ENCODE assay signal across 1 cellular context in the genomic region with DNA sequence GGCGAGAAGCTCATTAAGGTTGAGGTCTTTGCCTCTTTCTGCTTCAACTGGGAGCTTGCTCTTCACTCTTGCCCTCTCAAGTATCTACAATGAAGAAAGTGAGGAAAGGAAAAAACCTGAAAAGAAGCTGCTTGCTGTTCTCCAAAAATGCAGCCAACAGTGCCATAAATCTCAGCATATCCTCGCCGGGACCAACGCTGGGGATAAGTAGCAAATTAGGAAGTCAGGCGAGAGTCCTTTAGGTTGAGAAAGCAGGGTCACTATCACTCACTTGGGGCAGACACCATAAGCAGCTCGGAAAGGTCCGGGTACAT.
TF ChIP-seq lines count a peak whose summit lies in the region.

No MANE protein-coding gene starts in this region.

TF ChIP-seq in HEK293, 187 proteins besides CTCF, POLR2A, EP300 and RAD21 (continued from another document):
- TF ChIP-seq, protein P1, sequence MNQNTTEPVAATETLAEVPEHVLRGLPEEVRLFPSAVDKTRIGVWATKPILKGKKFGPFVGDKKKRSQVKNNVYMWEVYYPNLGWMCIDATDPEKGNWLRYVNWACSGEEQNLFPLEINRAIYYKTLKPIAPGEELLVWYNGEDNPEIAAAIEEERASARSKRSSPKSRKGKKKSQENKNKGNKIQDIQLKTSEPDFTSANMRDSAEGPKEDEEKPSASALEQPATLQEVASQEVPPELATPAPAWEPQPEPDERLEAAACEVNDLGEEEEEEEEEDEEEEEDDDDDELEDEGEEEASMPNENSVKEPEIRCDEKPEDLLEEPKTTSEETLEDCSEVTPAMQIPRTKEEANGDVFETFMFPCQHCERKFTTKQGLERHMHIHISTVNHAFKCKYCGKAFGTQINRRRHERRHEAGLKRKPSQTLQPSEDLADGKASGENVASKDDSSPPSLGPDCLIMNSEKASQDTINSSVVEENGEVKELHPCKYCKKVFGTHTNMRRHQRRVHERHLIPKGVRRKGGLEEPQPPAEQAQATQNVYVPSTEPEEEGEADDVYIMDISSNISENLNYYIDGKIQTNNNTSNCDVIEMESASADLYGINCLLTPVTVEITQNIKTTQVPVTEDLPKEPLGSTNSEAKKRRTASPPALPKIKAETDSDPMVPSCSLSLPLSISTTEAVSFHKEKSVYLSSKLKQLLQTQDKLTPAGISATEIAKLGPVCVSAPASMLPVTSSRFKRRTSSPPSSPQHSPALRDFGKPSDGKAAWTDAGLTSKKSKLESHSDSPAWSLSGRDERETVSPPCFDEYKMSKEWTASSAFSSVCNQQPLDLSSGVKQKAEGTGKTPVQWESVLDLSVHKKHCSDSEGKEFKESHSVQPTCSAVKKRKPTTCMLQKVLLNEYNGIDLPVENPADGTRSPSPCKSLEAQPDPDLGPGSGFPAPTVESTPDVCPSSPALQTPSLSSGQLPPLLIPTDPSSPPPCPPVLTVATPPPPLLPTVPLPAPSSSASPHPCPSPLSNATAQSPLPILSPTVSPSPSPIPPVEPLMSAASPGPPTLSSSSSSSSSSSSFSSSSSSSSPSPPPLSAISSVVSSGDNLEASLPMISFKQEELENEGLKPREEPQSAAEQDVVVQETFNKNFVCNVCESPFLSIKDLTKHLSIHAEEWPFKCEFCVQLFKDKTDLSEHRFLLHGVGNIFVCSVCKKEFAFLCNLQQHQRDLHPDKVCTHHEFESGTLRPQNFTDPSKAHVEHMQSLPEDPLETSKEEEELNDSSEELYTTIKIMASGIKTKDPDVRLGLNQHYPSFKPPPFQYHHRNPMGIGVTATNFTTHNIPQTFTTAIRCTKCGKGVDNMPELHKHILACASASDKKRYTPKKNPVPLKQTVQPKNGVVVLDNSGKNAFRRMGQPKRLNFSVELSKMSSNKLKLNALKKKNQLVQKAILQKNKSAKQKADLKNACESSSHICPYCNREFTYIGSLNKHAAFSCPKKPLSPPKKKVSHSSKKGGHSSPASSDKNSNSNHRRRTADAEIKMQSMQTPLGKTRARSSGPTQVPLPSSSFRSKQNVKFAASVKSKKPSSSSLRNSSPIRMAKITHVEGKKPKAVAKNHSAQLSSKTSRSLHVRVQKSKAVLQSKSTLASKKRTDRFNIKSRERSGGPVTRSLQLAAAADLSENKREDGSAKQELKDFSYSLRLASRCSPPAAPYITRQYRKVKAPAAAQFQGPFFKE (tag by site-specific recombination; IDR thresholded peaks at IDR 0.05; ENCODE audit: borderline replicate concordance), result no peak
- TF ChIP-seq, protein P2, sequence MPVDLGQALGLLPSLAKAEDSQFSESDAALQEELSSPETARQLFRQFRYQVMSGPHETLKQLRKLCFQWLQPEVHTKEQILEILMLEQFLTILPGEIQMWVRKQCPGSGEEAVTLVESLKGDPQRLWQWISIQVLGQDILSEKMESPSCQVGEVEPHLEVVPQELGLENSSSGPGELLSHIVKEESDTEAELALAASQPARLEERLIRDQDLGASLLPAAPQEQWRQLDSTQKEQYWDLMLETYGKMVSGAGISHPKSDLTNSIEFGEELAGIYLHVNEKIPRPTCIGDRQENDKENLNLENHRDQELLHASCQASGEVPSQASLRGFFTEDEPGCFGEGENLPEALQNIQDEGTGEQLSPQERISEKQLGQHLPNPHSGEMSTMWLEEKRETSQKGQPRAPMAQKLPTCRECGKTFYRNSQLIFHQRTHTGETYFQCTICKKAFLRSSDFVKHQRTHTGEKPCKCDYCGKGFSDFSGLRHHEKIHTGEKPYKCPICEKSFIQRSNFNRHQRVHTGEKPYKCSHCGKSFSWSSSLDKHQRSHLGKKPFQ (tag by site-specific recombination; IDR thresholded peaks at IDR 0.05), result no peak
- TF ChIP-seq ZNF747 (tag by site-specific recombination; IDR thresholded peaks at IDR 0.05) (no peak), ZNF561 (tag by site-specific recombination; IDR thresholded peaks at IDR 0.05; ENCODE audit: borderline replicate concordance) (0 out of 2 replicates have a peak, but pooled peaks have one; percentile 16), ZNF777 (tag by site-specific recombination; IDR thresholded peaks at IDR 0.05; ENCODE audit: borderline replicate concordance) (no peak), ZNF157 (tag by site-specific recombination; IDR thresholded peaks at IDR 0.05) (no peak), ZSCAN23 (tag by site-specific recombination; IDR thresholded peaks at IDR 0.05) (no peak), GLIS1 (tag by site-specific recombination; IDR thresholded peaks at IDR 0.05) (no peak), ZNF146 (tag by site-specific recombination; IDR thresholded peaks at IDR 0.05) (peak; percentile 5; the same call in 1 of the 2 replicates), ZBTB1 (tag by site-specific recombination; IDR thresholded peaks at IDR 0.05) (no peak), ZNF350 (tag by site-specific recombination; IDR thresholded peaks at IDR 0.05) (no peak), ZBTB8A (tag by site-specific recombination; IDR thresholded peaks at IDR 0.05) (no peak), ZSCAN30 (tag by site-specific recombination; IDR thresholded peaks at IDR 0.05) (no peak)
- TF ChIP-seq, protein P3, sequence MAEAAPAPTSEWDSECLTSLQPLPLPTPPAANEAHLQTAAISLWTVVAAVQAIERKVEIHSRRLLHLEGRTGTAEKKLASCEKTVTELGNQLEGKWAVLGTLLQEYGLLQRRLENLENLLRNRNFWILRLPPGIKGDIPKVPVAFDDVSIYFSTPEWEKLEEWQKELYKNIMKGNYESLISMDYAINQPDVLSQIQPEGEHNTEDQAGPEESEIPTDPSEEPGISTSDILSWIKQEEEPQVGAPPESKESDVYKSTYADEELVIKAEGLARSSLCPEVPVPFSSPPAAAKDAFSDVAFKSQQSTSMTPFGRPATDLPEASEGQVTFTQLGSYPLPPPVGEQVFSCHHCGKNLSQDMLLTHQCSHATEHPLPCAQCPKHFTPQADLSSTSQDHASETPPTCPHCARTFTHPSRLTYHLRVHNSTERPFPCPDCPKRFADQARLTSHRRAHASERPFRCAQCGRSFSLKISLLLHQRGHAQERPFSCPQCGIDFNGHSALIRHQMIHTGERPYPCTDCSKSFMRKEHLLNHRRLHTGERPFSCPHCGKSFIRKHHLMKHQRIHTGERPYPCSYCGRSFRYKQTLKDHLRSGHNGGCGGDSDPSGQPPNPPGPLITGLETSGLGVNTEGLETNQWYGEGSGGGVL (tag by site-specific recombination; IDR thresholded peaks at IDR 0.05), result no peak
- TF ChIP-seq, protein P4, sequence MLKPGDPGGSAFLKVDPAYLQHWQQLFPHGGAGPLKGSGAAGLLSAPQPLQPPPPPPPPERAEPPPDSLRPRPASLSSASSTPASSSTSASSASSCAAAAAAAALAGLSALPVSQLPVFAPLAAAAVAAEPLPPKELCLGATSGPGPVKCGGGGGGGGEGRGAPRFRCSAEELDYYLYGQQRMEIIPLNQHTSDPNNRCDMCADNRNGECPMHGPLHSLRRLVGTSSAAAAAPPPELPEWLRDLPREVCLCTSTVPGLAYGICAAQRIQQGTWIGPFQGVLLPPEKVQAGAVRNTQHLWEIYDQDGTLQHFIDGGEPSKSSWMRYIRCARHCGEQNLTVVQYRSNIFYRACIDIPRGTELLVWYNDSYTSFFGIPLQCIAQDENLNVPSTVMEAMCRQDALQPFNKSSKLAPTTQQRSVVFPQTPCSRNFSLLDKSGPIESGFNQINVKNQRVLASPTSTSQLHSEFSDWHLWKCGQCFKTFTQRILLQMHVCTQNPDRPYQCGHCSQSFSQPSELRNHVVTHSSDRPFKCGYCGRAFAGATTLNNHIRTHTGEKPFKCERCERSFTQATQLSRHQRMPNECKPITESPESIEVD (tag by site-specific recombination; IDR thresholded peaks at IDR 0.05), result no peak
- TF ChIP-seq, protein P5, sequence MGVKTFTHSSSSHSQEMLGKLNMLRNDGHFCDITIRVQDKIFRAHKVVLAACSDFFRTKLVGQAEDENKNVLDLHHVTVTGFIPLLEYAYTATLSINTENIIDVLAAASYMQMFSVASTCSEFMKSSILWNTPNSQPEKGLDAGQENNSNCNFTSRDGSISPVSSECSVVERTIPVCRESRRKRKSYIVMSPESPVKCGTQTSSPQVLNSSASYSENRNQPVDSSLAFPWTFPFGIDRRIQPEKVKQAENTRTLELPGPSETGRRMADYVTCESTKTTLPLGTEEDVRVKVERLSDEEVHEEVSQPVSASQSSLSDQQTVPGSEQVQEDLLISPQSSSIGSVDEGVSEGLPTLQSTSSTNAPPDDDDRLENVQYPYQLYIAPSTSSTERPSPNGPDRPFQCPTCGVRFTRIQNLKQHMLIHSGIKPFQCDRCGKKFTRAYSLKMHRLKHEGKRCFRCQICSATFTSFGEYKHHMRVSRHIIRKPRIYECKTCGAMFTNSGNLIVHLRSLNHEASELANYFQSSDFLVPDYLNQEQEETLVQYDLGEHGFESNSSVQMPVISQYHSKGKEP (tag by site-specific recombination; IDR thresholded peaks at IDR 0.05), result 0 out of 2 replicates have a peak, but pooled peaks have one; percentile 8
